ENCODE assay signal across 1 cellular context in the genomic region with DNA sequence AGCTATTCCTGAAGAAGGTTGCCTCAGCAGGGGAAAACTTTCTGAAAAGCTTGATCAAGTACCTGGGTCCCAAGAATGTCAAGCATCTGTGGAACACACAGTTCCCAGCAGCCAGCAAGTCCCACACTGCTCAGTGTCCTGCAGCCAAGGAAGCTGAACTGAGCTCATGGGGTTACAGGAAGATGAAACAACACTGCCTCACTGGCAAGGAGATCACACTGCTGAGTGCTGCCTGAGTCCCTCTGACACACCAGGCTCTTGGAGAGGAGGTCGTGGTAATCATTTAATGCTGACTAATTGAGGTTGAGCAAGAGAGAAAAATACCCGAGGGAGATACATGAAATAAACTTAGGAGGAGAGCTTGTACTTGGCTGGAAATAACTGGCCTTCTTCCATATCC.
TF ChIP-seq lines count a peak whose summit lies in the region.

No MANE protein-coding gene starts in this region.

TF ChIP-seq in HEK293, 187 proteins besides CTCF, POLR2A, EP300 and RAD21 (continued from another document):
- TF ChIP-seq ZNF518A (tag by site-specific recombination; conservative IDR thresholded peaks at IDR 0.05; ENCODE audit: low read depth) (no peak), ZBTB17 (tag by site-specific recombination; IDR thresholded peaks at IDR 0.05) (peak; percentile 90)
